In genomic region chr13:100130930-100131511, GRCh38 we compare ENCODE assay signal across 15 cellular contexts.
"Had no signal": no experiment of that assay in that cellular context is flagged by ENCODE, and none has a peak within 500 bp of the region (broad histone marks: within the 10 kb centered on the region; RNA-seq: fewer than 3 reads in every experiment).

No MANE protein-coding gene starts in this region.

- H3K4me2 ChIP-seq: hepatocyte had no signal

- H3K36me3 ChIP-seq: tibial artery, vagina had no signal

- H3K4me3 ChIP-seq: coronary artery, hepatocyte, skin epidermis, tibial artery, vagina had no signal

- FAIRE-seq: endometrium had no signal

- DNase-seq: activated CD4-positive, alpha-beta memory T cell treated with anti-CD3 and anti-CD28 coated beads, Interleukin-2, amount 10 ng/mL, durations not matched to agents 7 days and 5 days; activated CD4-positive, alpha-beta T cell treated with anti-CD3 and anti-CD28 coated beads for 48 hours; activated CD4-positive, CD25-positive, alpha-beta regulatory T cell; activated CD8-positive, alpha-beta memory T cell treated with anti-CD3 and anti-CD28 coated beads, Interleukin-2, amount 10 ng/mL, durations not matched to agents 7 days and 5 days; activated naive CD4-positive, alpha-beta T cell treated with Interleukin-2 at 50 U/mL for 16 hours; left colon; occipital lobe; stimulated activated naive CD8-positive, alpha-beta T cell treated with anti-CD3 and anti-CD28 coated beads, Interleukin-15, Interleukin-2, amounts not matched to agents 100 U/mL and 50 U/mL, for 24 hours; tibial artery had no signal

- H3K27ac ChIP-seq: coronary artery, hepatocyte, skin epidermis, tibial artery, vagina had no signal

- H3K9me3 ChIP-seq: tibial artery, vagina had no signal

- H2AFZ ChIP-seq: hepatocyte had no signal

- ATAC-seq: activated CD8-positive, alpha-beta memory T cell treated with anti-CD3 and anti-CD28 coated beads, Interleukin-2, amount 10 ng/mL, durations not matched to agents 7 days and 5 days; esophagus mucosa; left colon; stimulated activated naive CD8-positive, alpha-beta T cell treated with anti-CD3 and anti-CD28 coated beads, Interleukin-15, Interleukin-2, amounts not matched to agents 100 U/mL and 50 U/mL, for 24 hours had no signal

- H3K79me2 ChIP-seq: hepatocyte had no signal

- H3K27me3 ChIP-seq: hepatocyte, tibial artery, vagina had no signal
